In the genomic region with DNA sequence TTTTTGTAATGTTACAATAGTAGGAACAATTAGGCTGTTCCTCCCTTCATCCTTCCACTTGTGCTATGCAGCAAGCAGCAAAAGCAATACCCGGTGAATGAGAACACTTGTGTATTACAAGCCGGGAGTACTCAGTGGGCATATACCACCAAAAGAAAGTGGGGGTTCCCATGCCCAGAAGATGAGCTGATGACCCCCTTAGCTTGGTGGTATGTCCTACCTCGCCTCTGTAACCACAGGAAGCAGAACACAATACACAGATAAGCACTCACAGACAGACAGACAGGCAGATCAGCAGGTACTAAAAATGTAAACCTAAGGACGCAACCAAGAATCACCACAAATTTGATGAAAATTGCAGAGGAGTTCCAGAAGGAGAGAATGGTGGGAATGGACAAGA, we compare ENCODE assay signal across 30 cellular contexts.
"Had no signal": no experiment of that assay in that cellular context is flagged by ENCODE, and none has a peak within 500 bp of the region (broad histone marks: within the 10 kb centered on the region; RNA-seq: fewer than 3 reads in every experiment).

No MANE protein-coding gene starts in this region.

- H3K4me1 ChIP-seq: ascending aorta, colonic mucosa, gastrocnemius medialis, right lobe of liver, stomach, thyroid gland had no signal

- H3K4me3 Mint-ChIP-seq: activated naive CD4-positive, alpha-beta T cell treated with anti-CD3 and anti-CD28 coated beads, Interleukin-2, amount 10 ng/mL, durations not matched to agents 7 days and 5 days; activated naive CD8-positive, alpha-beta T cell treated with anti-CD3 and anti-CD28 coated beads, Interleukin-2, amount 10 ng/mL, durations not matched to agents 7 days and 5 days; activated T-cell treated with anti-CD3 and anti-CD28 coated beads, Interleukin-2, amount 50 U/mL, for 24 hours; brain; immature natural killer cell; mesothelial cell of epicardium; naive B cell; nephron progenitor cell; T-helper 17 cell had no signal

- ATAC-seq: gastrocnemius medialis, right lobe of liver, T-helper 17 cell had no signal

- DNase-seq: activated CD4-positive, alpha-beta T cell treated with anti-CD3 and anti-CD28 coated beads for 4 hours; activated CD4-positive, alpha-beta T cell treated with anti-CD3 and anti-CD28 coated beads, Interleukin-2, amount 50 U/mL, for 48 hours; activated CD4-positive, CD25-positive, alpha-beta regulatory T cell; activated CD8-positive, alpha-beta memory T cell treated with anti-CD3 and anti-CD28 coated beads, Interleukin-2, amount 50 U/mL, for 48 hours; activated gamma-delta T cell; activated naive CD4-positive, alpha-beta T cell treated with anti-CD3 and anti-CD28 coated beads, Interleukin-2, amount 10 ng/mL, durations not matched to agents 7 days and 5 days; activated naive CD8-positive, alpha-beta T cell treated with anti-CD3 and anti-CD28 coated beads, Interleukin-2, amount 10 ng/mL, durations not matched to agents 7 days and 5 days; activated T-cell treated with anti-CD3 and anti-CD28 coated beads, Interleukin-2, amount 50 U/mL, for 24 hours; cerebellar nuclear complex; colonic mucosa; dorsolateral prefrontal cortex; effector memory CD4-positive, alpha-beta T cell; erythroblast; gastrocnemius medialis; glutamatergic neuron; hippocampal formation; immature natural killer cell; naive B cell; nephron progenitor cell; right lobe of liver; stimulated activated CD4-positive, alpha-beta T cell treated with anti-CD3 and anti-CD28 coated beads, Interleukin-2, amount 100 ng/mL, for 48 hours; stomach; T-helper 17 cell; T1000; thyroid gland had no signal

- H3K9me3 ChIP-seq: ascending aorta, colonic mucosa, gastrocnemius medialis, neutrophil, right lobe of liver, stomach, thyroid gland had no signal

- H3K4me1 Mint-ChIP-seq: activated naive CD4-positive, alpha-beta T cell treated with anti-CD3 and anti-CD28 coated beads, Interleukin-2, amount 10 ng/mL, durations not matched to agents 7 days and 5 days; nephron progenitor cell had no signal

- H3K27me3 Mint-ChIP-seq: naive B cell had no signal

- H3K36me3 ChIP-seq: ascending aorta, cardiac muscle cell, colonic mucosa, gastrocnemius medialis, neutrophil, right lobe of liver, stomach, thyroid gland had no signal

- H3K27me3 ChIP-seq: ascending aorta, cardiac muscle cell, colonic mucosa, dorsolateral prefrontal cortex, gastrocnemius medialis, right lobe of liver, stomach, thyroid gland had no signal

- H3K4me3 ChIP-seq: ascending aorta, cardiac muscle cell, colonic mucosa, dorsolateral prefrontal cortex, gastrocnemius medialis, right lobe of liver, stomach, thyroid gland had no signal

- H3K27ac Mint-ChIP-seq: activated naive CD4-positive, alpha-beta T cell treated with anti-CD3 and anti-CD28 coated beads, Interleukin-2, amount 10 ng/mL, durations not matched to agents 7 days and 5 days; activated naive CD8-positive, alpha-beta T cell treated with anti-CD3 and anti-CD28 coated beads, Interleukin-2, amount 10 ng/mL, durations not matched to agents 7 days and 5 days; activated T-cell treated with anti-CD3 and anti-CD28 coated beads, Interleukin-2, amount 50 U/mL, for 24 hours; brain; immature natural killer cell; mesothelial cell of epicardium; naive B cell; nephron progenitor cell; T-helper 17 cell had no signal

- H3K27ac ChIP-seq: ascending aorta, cardiac muscle cell, colonic mucosa, dorsolateral prefrontal cortex, gastrocnemius medialis, neutrophil, right lobe of liver, stomach, thyroid gland had no signal

- H3K9me3 Mint-ChIP-seq: activated naive CD4-positive, alpha-beta T cell treated with anti-CD3 and anti-CD28 coated beads, Interleukin-2, amount 10 ng/mL, durations not matched to agents 7 days and 5 days; activated naive CD8-positive, alpha-beta T cell treated with anti-CD3 and anti-CD28 coated beads, Interleukin-2, amount 10 ng/mL, durations not matched to agents 7 days and 5 days; activated T-cell treated with anti-CD3 and anti-CD28 coated beads, Interleukin-2, amount 50 U/mL, for 24 hours; immature natural killer cell; mesothelial cell of epicardium; naive B cell; nephron progenitor cell had no signal
